In the genomic region with DNA sequence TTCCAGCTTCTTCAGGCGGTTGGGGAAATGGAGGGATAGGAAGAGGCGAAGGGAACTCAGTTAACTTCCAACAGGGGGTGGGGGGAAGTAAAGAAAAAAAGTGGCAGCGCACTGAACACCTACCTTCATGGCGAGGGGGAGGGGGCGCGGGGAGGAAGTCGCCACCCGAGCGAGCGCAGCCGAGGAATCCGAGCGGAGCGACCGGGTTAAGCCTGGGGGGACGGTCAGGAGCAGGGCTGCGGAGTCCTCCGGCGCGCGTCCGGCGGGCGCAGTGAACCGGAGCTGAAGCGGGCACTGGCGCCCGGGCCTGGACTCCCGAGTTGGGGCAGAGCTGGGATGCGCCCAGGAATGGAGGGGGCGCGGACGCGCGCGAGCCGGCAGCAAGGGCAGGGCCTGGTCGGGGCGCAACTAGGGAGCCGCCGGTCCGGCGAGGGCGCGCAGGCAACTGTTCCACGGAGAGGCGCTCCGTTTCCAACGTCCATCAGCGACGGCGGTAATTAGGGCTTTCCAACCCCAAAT, we compare ENCODE assay signal across 1 cellular context.
TF ChIP-seq lines count a peak whose summit lies in the region.

A gene (minus strand): TSS at position 450 of the 519 bp plus-strand sequence. CDS start 321 bp downstream, at position 129.

TF ChIP-seq in IMR-90, 13 proteins besides CTCF, POLR2A, EP300 and RAD21:
- no peak for TF ChIP-seq CEBPB (IDR thresholded peaks at IDR 0.05; ENCODE audit: low read depth, low read length)
- TF ChIP-seq MAFK (IDR thresholded peaks at IDR 0.05; ENCODE audit: low read depth, low read length), result no peak
- no peak for TF ChIP-seq FOS (IDR thresholded peaks at IDR 0.05; ENCODE audit: low read depth, low read length)
- no peak for TF ChIP-seq MXI1 (IDR thresholded peaks at IDR 0.05; ENCODE audit: borderline replicate concordance, low read depth, low read length)
- TF ChIP-seq, protein P1, sequence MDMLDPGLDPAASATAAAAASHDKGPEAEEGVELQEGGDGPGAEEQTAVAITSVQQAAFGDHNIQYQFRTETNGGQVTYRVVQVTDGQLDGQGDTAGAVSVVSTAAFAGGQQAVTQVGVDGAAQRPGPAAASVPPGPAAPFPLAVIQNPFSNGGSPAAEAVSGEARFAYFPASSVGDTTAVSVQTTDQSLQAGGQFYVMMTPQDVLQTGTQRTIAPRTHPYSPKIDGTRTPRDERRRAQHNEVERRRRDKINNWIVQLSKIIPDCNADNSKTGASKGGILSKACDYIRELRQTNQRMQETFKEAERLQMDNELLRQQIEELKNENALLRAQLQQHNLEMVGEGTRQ (IDR thresholded peaks at IDR 0.05; ENCODE audit: low read depth, low read length), result no peak
- no peak for TF ChIP-seq RCOR1 (IDR thresholded peaks at IDR 0.05; ENCODE audit: insufficient replicate concordance, low read length)
- TF ChIP-seq MAZ (IDR thresholded peaks at IDR 0.05; ENCODE audit: borderline replicate concordance, low read depth, low read length), result no peak
- TF ChIP-seq BHLHE40 (IDR thresholded peaks at IDR 0.05; ENCODE audit: low read depth, low read length), result no peak
- TF ChIP-seq SMC3 (IDR thresholded peaks at IDR 0.05; ENCODE audit: low read depth, low read length), result no peak
- no peak for TF ChIP-seq NFE2L2 (IDR thresholded peaks at IDR 0.05; ENCODE audit: low read depth, low read length)
- TF ChIP-seq, protein P2, sequence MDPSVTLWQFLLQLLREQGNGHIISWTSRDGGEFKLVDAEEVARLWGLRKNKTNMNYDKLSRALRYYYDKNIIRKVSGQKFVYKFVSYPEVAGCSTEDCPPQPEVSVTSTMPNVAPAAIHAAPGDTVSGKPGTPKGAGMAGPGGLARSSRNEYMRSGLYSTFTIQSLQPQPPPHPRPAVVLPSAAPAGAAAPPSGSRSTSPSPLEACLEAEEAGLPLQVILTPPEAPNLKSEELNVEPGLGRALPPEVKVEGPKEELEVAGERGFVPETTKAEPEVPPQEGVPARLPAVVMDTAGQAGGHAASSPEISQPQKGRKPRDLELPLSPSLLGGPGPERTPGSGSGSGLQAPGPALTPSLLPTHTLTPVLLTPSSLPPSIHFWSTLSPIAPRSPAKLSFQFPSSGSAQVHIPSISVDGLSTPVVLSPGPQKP (IDR thresholded peaks at IDR 0.05; ENCODE audit: borderline replicate concordance, low read depth, low read length), result no peak
- no peak for TF ChIP-seq CHD1 (IDR thresholded peaks at IDR 0.05; ENCODE audit: low read depth, low read length)
- TF ChIP-seq RFX5 (IDR thresholded peaks at IDR 0.05; ENCODE audit: low read depth, low read length), result no peak
